Comparison of ENCODE assay signal across 24 cellular contexts in the genomic region with DNA sequence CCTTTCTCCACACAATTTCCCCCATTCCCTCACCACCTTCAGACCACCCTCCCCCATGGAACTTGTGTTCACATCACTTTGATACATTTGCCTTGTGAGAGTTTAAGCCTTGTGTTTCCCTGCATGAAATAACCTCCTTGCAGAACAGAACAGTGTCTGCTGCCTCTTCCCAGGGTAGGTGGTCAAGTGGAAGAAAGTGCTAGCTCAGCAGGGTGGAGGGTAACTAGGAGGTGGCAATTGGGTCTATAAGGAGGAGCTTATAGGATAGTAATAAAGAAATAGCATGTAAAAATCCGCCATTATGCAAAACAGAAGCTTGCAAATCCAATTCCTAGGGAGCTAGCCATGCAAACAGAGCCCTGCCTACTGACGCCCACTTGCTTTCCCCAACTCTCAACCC. TPM values are rescaled to one million over a fixed set of nuclear protein-coding genes. Genes with fewer than 3 reads are reported as not detected.
A peak's percentile ranks its signal among the peaks of the same experiment; 100 is the strongest.
DNase-seq lines count a peak whose midpoint lies in the region; ATAC-seq and TF ChIP-seq lines count a peak whose summit lies in the region.
"Had no signal": no experiment of that assay in that cellular context is flagged by ENCODE, and none has a peak within 500 bp of the region (broad histone marks: within the 10 kb centered on the region; RNA-seq: fewer than 3 reads in every experiment).

No MANE protein-coding gene starts in this region.

- CTCF ChIA-PET in RWPE1 (lab: Yijun Ruan, JAX) = interaction anchor here (1.1 kb wide), 1 partner anchor 62 kb away, joined by 3 read pairs; no protein-coding TSS in a partner anchor

- H3K36me3 ChIP-seq in heart left ventricle (no peaks in the 10 kb centered on the region), mucosa of descending colon (ENCODE audit: low read depth) (no peaks in the 10 kb centered on the region)
- H3K36me3 ChIP-seq: BLaER1 treated with 17β-estradiol and CSF1 and Interleukin-3, amounts not matched to agents 10 nM and 100 nM; HAP-1 had no signal

- no peak for TF ChIP-seq POLR2A in heart left ventricle (IDR thresholded peaks at IDR 0.05)

- H3K4me3 Mint-ChIP-seq in mesothelial cell of epicardium = no peak overlapping the region
- H3K4me3 Mint-ChIP-seq: CD4-positive, alpha-beta memory T cell had no signal

- POLR2A ChIA-PET in RWPE1 (lab: Yijun Ruan, JAX; ENCODE audit: low non-redundant PET) = no interaction called here

- H3K36me3 Mint-ChIP-seq in mesothelial cell of epicardium = no peaks in the 10 kb centered on the region
- H3K36me3 Mint-ChIP-seq: CD4-positive, alpha-beta memory T cell had no signal

- no peaks in the 10 kb centered on the region for H3K27me3 Mint-ChIP-seq in mesothelial cell of epicardium (ENCODE audit: low read depth)

- TF ChIP-seq CTCF in RWPE1 (conservative IDR thresholded peaks at IDR 0.05; ENCODE audit: low read depth) = no peak
- no peak for TF ChIP-seq CTCF in mesothelial cell of epicardium (IDR thresholded peaks at IDR 0.05; ENCODE audit: unreplicated experiment)
- no peak for TF ChIP-seq CTCF in heart left ventricle (IDR thresholded peaks at IDR 0.05)
- TF ChIP-seq CTCF in omental fat pad (IDR thresholded peaks at IDR 0.05) = no peak
- no peak for TF ChIP-seq CTCF in mucosa of descending colon (IDR thresholded peaks at IDR 0.05)

- no peak for ATAC-seq in heart left ventricle
- ATAC-seq in omental fat pad (ENCODE audit: low FRiP score) = no peak
- no peak for ATAC-seq in mucosa of descending colon
- ATAC-seq: GM12878 had no signal

- H3K4me3 ChIP-seq in heart left ventricle (no peak overlapping the region), mucosa of descending colon (no peak overlapping the region)
- H3K4me3 ChIP-seq: BLaER1 treated with 17β-estradiol and CSF1 and Interleukin-3, amounts not matched to agents 10 nM and 100 nM; GM12878; GM23248; HAP-1; SK-N-MC had no signal

- intact Hi-C loops in heart left ventricle (cut with DNase I) (no loop called here), mucosa of descending colon (cut with DNase I, micrococcal nuclease) (no loop called here)

- H3K4me1 Mint-ChIP-seq in mesothelial cell of epicardium = peaks cover 42% of the 10 kb centered on the region
- H3K4me1 Mint-ChIP-seq: CD4-positive, alpha-beta memory T cell had no signal

- no peaks in the 10 kb centered on the region for H3K27me3 ChIP-seq in heart left ventricle
- H3K27me3 ChIP-seq: BLaER1 treated with 17β-estradiol and CSF1 and Interleukin-3, amounts not matched to agents 10 nM and 100 nM had no signal

- 88 to 92% (median 90%) methylated on average over 2 of the region's 2 CpGs for WGBS in heart left ventricle, 4 donors

- H3K9me3 ChIP-seq in heart left ventricle (no peaks in the 10 kb centered on the region), mucosa of descending colon (no peaks in the 10 kb centered on the region)
- H3K9me3 ChIP-seq: HAP-1 had no signal

- H3K27ac ChIP-seq in RWPE1 (peak overlapping the region; percentile 54; the same call in 1 of the 2 replicates), heart left ventricle (no peak overlapping the region)
- H3K27ac ChIP-seq: 22Rv1; BLaER1 treated with 17β-estradiol and CSF1 and Interleukin-3, amounts not matched to agents 10 nM and 100 nM; GM23248; SK-N-MC had no signal

- no peaks in the 10 kb centered on the region for H3K4me1 ChIP-seq in heart left ventricle
- peaks cover 14% of the 10 kb centered on the region for H3K4me1 ChIP-seq in mucosa of descending colon (ENCODE audit: low read depth)
- H3K4me1 ChIP-seq: BLaER1 treated with 17β-estradiol and CSF1 and Interleukin-3, amounts not matched to agents 10 nM and 100 nM; HAP-1 had no signal

- peak overlapping the region; percentile 35 for H3K27ac Mint-ChIP-seq in mesothelial cell of epicardium
- H3K27ac Mint-ChIP-seq: CD4-positive, alpha-beta memory T cell; IgD-negative memory B cell had no signal

- H3K9me3 Mint-ChIP-seq in mesothelial cell of epicardium = no peaks in the 10 kb centered on the region
- H3K9me3 Mint-ChIP-seq: CD4-positive, alpha-beta memory T cell; IgD-negative memory B cell had no signal

- DNase-seq in NCI-H510A treated with DMSO at 0.1 percent for 48 hours (lab: John Stamatoyannopoulos, UW) = peak; percentile 47
- DNase-seq in NCI-H510A (lab: John Stamatoyannopoulos, UW) = no peak
- DNase-seq in RWPE1 (ENCODE audit: low spot score) = no peak
- DNase-seq in mesothelial cell of epicardium (ENCODE audit: low spot score in 2 of 2, unreplicated experiment in 2 of 2) = no peak
- DNase-seq in heart left ventricle = no peak
- no peak for DNase-seq in NAMALWA (ENCODE audit: low spot score)
- no peak for DNase-seq in omental fat pad (ENCODE audit: low spot score)
- DNase-seq in mucosa of descending colon = no peak
- DNase-seq: CD4-positive, alpha-beta memory T cell; DND-41; GM23248; Karpas-422; NCI-H1417; NCI-H1694 treated with DMSO at 0.1 percent for 48 hours; NCI-H446 treated with DMSO at 0.1 percent for 48 hours; NCI-H82; SW 1271 had no signal

RNA-seq across cellular contexts. Expression of a gene that starts 13.9 kb away (rescaled TPM):
- total RNA-seq in mesothelial cell of epicardium (1,131 to 1,194 TPM (median 1,142 TPM) in 3 replicates), heart left ventricle (100 to 1,000 TPM in 6 of 9 donors, 10 to 100 TPM in 3; 79.9 to 210 (median 110) TPM), omental fat pad (1,000 to 10,000 TPM in 1 of 4 donors, 100 to 1,000 TPM in 2, 10 to 100 TPM in 1; 92.8 to 1,088 (median 251) TPM), mucosa of descending colon (1,000 to 10,000 TPM; 1,334 to 4,222 (median 3,664) TPM)
- polyA plus RNA-seq in heart left ventricle = 100 to 1,000 TPM; 139 to 227 TPM
- polyA plus RNA-seq: IgD-negative memory B cell had no signal

RNA-seq across cellular contexts. Expression of a gene that starts 30.1 kb away (rescaled TPM):
- total RNA-seq in mesothelial cell of epicardium (714 to 762 TPM (median 725 TPM) in 3 replicates), heart left ventricle (10 to 100 TPM in 3 of 9 donors, 1 to 10 TPM in 6; 3.4 to 88.2 (median 6.9) TPM), omental fat pad (1,000 to 10,000 TPM in 1 of 4 donors, 100 to 1,000 TPM in 2, 10 to 100 TPM in 1; 12.1 to 2,005 (median 376) TPM), mucosa of descending colon (1,000 to 10,000 TPM in 1 of 3 donors, 100 to 1,000 TPM in 2; 296 to 1,063 (median 953) TPM)
- 1 to 10 TPM; 6.1 to 8.7 TPM for polyA plus RNA-seq in heart left ventricle
- total RNA-seq: OCI-LY7 had no signal
